ENCODE assay signal across 1 cellular context in the genomic region with DNA sequence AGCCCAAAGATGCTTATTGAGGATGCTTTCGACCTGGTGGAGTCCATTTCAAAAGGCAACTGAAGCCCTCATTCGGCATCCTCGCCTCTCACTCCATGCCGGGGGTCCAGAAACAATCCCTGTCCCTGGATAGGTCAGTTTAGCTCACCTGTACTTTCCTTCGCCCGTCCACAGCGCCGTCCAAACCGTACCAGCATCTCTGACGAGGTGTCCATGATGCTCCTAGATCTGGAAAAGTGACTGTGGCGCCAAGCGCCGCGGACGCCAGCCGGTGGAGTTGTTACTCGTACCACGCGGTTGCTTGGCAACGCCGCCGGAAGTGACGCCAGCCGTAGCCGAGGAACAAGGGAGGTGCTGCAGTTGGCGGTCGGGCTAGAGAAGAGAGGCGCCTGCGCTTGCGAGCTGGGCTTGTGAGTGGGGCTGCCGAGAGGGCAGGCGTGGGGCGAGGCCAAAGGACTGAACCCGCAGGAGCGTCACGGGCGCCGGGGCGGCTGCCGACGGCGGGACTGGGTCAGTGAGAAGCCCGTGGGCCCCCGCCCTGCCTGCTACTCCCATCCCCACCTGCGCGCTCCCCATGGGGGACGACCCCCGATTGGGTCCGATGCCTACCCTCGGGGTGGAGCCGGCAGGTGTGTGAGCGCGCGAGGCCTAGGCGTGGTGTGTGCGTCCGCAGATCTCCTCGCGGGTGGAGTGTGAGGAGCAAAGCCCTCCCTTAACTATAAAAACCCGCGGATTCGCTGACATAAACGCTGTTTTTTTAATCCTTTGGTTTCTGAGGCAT.
A peak's percentile ranks its signal among the peaks of the same experiment; 100 is the strongest.
TF ChIP-seq lines count a peak whose summit lies in the region.

Gene CFAP210, minus strand, starts transcription at position 293 of the 781 bp plus-strand sequence. Its CDS starts 78 bp downstream, at position 215.
Gene PHOSPHO2, plus strand, starts transcription at position 357 of the 781 bp plus-strand sequence. CDS start 6,503 bp downstream, outside the sequence.

TF ChIP-seq in GM23338, 12 proteins besides CTCF, POLR2A, EP300 and RAD21 (continued from another document):
- TF ChIP-seq ETS1 (IDR thresholded peaks at IDR 0.05) = 0 out of 2 replicates have a peak, but pooled peaks have one; percentile 43
- no peak for TF ChIP-seq ZNF114 (CRISPR knock-in tag; IDR thresholded peaks at IDR 0.05)
- no peak for TF ChIP-seq STAT1 (IDR thresholded peaks at IDR 0.05; ENCODE audit: unreplicated experiment)
- TF ChIP-seq ZNF462 (CRISPR knock-in tag; IDR thresholded peaks at IDR 0.05) = no peak
- TF ChIP-seq CREB1 (CRISPR knock-in tag; IDR thresholded peaks at IDR 0.05; ENCODE audit: low read depth) = peak; percentile 91
- no peak for TF ChIP-seq ZNF331 (CRISPR knock-in tag; IDR thresholded peaks at IDR 0.05; ENCODE audit: low read depth)
- peak; percentile 93 for TF ChIP-seq POLR2AphosphoS5 (IDR thresholded peaks at IDR 0.05; ENCODE audit: low read depth)
- TF ChIP-seq, protein P1, sequence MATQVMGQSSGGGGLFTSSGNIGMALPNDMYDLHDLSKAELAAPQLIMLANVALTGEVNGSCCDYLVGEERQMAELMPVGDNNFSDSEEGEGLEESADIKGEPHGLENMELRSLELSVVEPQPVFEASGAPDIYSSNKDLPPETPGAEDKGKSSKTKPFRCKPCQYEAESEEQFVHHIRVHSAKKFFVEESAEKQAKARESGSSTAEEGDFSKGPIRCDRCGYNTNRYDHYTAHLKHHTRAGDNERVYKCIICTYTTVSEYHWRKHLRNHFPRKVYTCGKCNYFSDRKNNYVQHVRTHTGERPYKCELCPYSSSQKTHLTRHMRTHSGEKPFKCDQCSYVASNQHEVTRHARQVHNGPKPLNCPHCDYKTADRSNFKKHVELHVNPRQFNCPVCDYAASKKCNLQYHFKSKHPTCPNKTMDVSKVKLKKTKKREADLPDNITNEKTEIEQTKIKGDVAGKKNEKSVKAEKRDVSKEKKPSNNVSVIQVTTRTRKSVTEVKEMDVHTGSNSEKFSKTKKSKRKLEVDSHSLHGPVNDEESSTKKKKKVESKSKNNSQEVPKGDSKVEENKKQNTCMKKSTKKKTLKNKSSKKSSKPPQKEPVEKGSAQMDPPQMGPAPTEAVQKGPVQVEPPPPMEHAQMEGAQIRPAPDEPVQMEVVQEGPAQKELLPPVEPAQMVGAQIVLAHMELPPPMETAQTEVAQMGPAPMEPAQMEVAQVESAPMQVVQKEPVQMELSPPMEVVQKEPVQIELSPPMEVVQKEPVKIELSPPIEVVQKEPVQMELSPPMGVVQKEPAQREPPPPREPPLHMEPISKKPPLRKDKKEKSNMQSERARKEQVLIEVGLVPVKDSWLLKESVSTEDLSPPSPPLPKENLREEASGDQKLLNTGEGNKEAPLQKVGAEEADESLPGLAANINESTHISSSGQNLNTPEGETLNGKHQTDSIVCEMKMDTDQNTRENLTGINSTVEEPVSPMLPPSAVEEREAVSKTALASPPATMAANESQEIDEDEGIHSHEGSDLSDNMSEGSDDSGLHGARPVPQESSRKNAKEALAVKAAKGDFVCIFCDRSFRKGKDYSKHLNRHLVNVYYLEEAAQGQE (IDR thresholded peaks at IDR 0.05; ENCODE audit: unreplicated experiment) = no peak
- TF ChIP-seq NANOG (IDR thresholded peaks at IDR 0.05; ENCODE audit: borderline replicate concordance) = no peak
